Comparison of ENCODE assay signal across 2 cellular contexts in genomic region chr1:205062895-205063294, GRCh38.
TF ChIP-seq lines count a peak whose summit lies in the region.

No MANE protein-coding gene starts in this region.

TF ChIP-seq in K562, 482 proteins besides CTCF, POLR2A, EP300 and RAD21:
- no peak for TF ChIP-seq RERE (CRISPR knock-in tag; IDR thresholded peaks at IDR 0.05; ENCODE audit: borderline replicate concordance)
- TF ChIP-seq BCOR (IDR thresholded peaks at IDR 0.05), result peak; percentile 82
- no peak for TF ChIP-seq KLF1 (tag; IDR thresholded peaks at IDR 0.05)
- peak; percentile 26; the same call in 1 of the 2 replicates for TF ChIP-seq HDAC2 (IDR thresholded peaks at IDR 0.05)
- TF ChIP-seq ZNF24 (IDR thresholded peaks at IDR 0.05), result peak; percentile 10; the same call in 1 of the 2 replicates
- peak; percentile 92 for TF ChIP-seq RBM25 (IDR thresholded peaks at IDR 0.05; ENCODE audit: low read depth, low read length, severe bottlenecking)
- no peak for TF ChIP-seq SNIP1 (IDR thresholded peaks at IDR 0.05; ENCODE audit: low read depth)
- TF ChIP-seq CBFA2T3 (IDR thresholded peaks at IDR 0.05), result no peak
- no peak for TF ChIP-seq ZFP36 (IDR thresholded peaks at IDR 0.05; ENCODE audit: low read depth, low read length, partially characterized antibody)
- TF ChIP-seq PPARD (CRISPR knock-in tag; IDR thresholded peaks at IDR 0.05), result no peak
- TF ChIP-seq RCOR1 (IDR thresholded peaks at IDR 0.05; ENCODE audit: borderline replicate concordance in 1 of 2, low read depth in 2 of 2, low read length in 2 of 2), result 0 out of 4 replicates have a peak, but pooled peaks of 1 of the 2 experiments have one; percentile 28

TF ChIP-seq in H1, 55 proteins besides CTCF, POLR2A, EP300 and RAD21:
- 0 out of 2 replicates have a peak, but pooled peaks have one; percentile 18 for TF ChIP-seq KDM1A (IDR thresholded peaks at IDR 0.05; ENCODE audit: borderline replicate concordance, low read length)
- TF ChIP-seq CHD7 (IDR thresholded peaks at IDR 0.05; ENCODE audit: insufficient replicate concordance, low read length), result no peak
